20 cellular contexts compared by ENCODE assay signal in genomic region chr2:36318547-36318946, GRCh38. TPM values are rescaled to one million over a fixed set of nuclear protein-coding genes. Genes with fewer than 3 reads are reported as not detected.
DNase-seq lines count a peak whose midpoint lies in the region; ATAC-seq, FAIRE-seq and TF ChIP-seq lines count a peak whose summit lies in the region.
"Had no signal": no experiment of that assay in that cellular context is flagged by ENCODE, and none has a peak within 500 bp of the region (broad histone marks: within the 10 kb centered on the region; RNA-seq: fewer than 3 reads in every experiment).

No MANE protein-coding gene starts in this region.

- no peak overlapping the region for H3K4me3 Mint-ChIP-seq in activated T-helper 17 cell treated with anti-CD3 and anti-CD28 coated beads, Interleukin-2, amount 50 U/mL, for 72 hours
- H3K4me3 Mint-ChIP-seq in natural killer cell treated with Interleukin-12 subunit alpha and Interleukin-12 subunit beta and Interleukin-15 and Interleukin-18, amount 100 ng/mL, for 72 hours, result no peak overlapping the region

- CTCF ChIA-PET in HepG2 (lab: Yijun Ruan, JAX; ENCODE audit: low intra/inter-chr PET ratio, low total read pairs), result interaction anchor here (1.3 kb wide), 1 partner anchor 189 kb away, joined by 4 read pairs; no protein-coding TSS in a partner anchor
- CTCF ChIA-PET in OCI-LY7 (lab: Charles Lee; ENCODE audit: unreplicated experiment), result no interaction called here

- H3K27ac Mint-ChIP-seq in activated T-helper 17 cell treated with anti-CD3 and anti-CD28 coated beads, Interleukin-2, amount 50 U/mL, for 72 hours, result no peak overlapping the region
- H3K27ac Mint-ChIP-seq in natural killer cell treated with Interleukin-12 subunit alpha and Interleukin-12 subunit beta and Interleukin-15 and Interleukin-18, amount 100 ng/mL, for 72 hours, result no peak overlapping the region

- H3K9me3 ChIP-seq in HepG2 (ENCODE audit: low read length) (no peaks in the 10 kb centered on the region), right lobe of liver (no peaks in the 10 kb centered on the region), OCI-LY7 (ENCODE audit: low read length) (no peaks in the 10 kb centered on the region)
- H3K9me3 ChIP-seq: ovary had no signal

- BruUV-seq in HepG2 (replicated peaks; lab: Mats Ljungman, UMichigan) (no TSS peak), OCI-LY7 (replicated peaks; lab: Mats Ljungman, UMichigan) (no TSS peak)

- ATAC-seq in HepG2, result peak; percentile 38; the same call in 1 of the 3 replicates
- no peak for ATAC-seq in right lobe of liver
- ATAC-seq in activated T-helper 17 cell treated with anti-CD3 and anti-CD28 coated beads, Interleukin-2, amount 50 U/mL, for 72 hours (replicated peaks), result no peak
- ATAC-seq in HG03097 (IDR thresholded peaks at IDR 0.05; ENCODE audit: low FRiP score, unreplicated experiment), result no peak
- ATAC-seq in HG03342 (IDR thresholded peaks at IDR 0.05; ENCODE audit: unreplicated experiment), result no peak
- ATAC-seq in natural killer cell treated with Interleukin-12 subunit alpha and Interleukin-12 subunit beta and Interleukin-15 and Interleukin-18, amount 100 ng/mL, for 72 hours, result no peak

- H3K9ac ChIP-seq in HepG2 (ENCODE audit: insufficient read depth, low read depth, low read length), result no peak overlapping the region

- peaks cover 7% of the 10 kb centered on the region for H3K9me3 Mint-ChIP-seq in activated T-helper 17 cell treated with anti-CD3 and anti-CD28 coated beads, Interleukin-2, amount 50 U/mL, for 72 hours
- peaks cover 2% of the 10 kb centered on the region for H3K9me3 Mint-ChIP-seq in natural killer cell treated with Interleukin-12 subunit alpha and Interleukin-12 subunit beta and Interleukin-15 and Interleukin-18, amount 100 ng/mL, for 72 hours

- WGBS in HepG2 (ENCODE audit: low lambda C conversion rate), result 5% methylated on average over 1 of the region's 1 CpG
- WGBS in right lobe of liver (ENCODE audit: insufficient coverage, low coverage, low lambda C conversion rate, missing lambda C conversion rate), result 75% methylated on average over 1 of the region's 1 CpG

- no peak for TF ChIP-seq EP300 in HepG2 (IDR thresholded peaks at IDR 0.05; ENCODE audit: low read depth in 2 of 2, low read length in 2 of 2)
- TF ChIP-seq EP300 in HepG2 (CRISPR knock-in tag; IDR thresholded peaks at IDR 0.05; ENCODE audit: borderline replicate concordance), result no peak

- in situ Hi-C loops in HepG2 (cut with HindIII; ENCODE audit: extremely low pct_ligation_motif_present, low pct_unique_long_range_greater_than_20kb), result no loop called here

- H3K27me3 Mint-ChIP-seq in activated T-helper 17 cell treated with anti-CD3 and anti-CD28 coated beads, Interleukin-2, amount 50 U/mL, for 72 hours, result peaks cover 11% of the 10 kb centered on the region
- H3K27me3 Mint-ChIP-seq in natural killer cell treated with Interleukin-12 subunit alpha and Interleukin-12 subunit beta and Interleukin-15 and Interleukin-18, amount 100 ng/mL, for 72 hours, result peaks cover 0 to 4% of the 10 kb centered on the region in 2 donors

- no peak overlapping the region for H3K4me3 ChIP-seq in HepG2 (replicated peaks in 1 of 3; ENCODE audit: insufficient read depth in 1 of 3, low read depth in 2 of 3, low read length in 3 of 3)
- no peak overlapping the region for H3K4me3 ChIP-seq in right lobe of liver
- no peak overlapping the region for H3K4me3 ChIP-seq in OCI-LY7 (ENCODE audit: low read depth, low read length, poor library complexity, severe bottlenecking)
- H3K4me3 ChIP-seq in epithelial cell of esophagus (ENCODE audit: low read length), result no peak overlapping the region
- H3K4me3 ChIP-seq: esophagus muscularis mucosa, ovary, skin epidermis, tibial nerve had no signal

- POLR2A ChIA-PET in HepG2 (lab: Yijun Ruan, JAX) (no interaction called here), OCI-LY7 (lab: Charles Lee) (no interaction called here)

- H3K27ac ChIP-seq in HepG2 (ENCODE audit: extremely low read length, insufficient read depth, low read length) (no peak overlapping the region), right lobe of liver (no peak overlapping the region), OCI-LY7 (ENCODE audit: low read depth, low read length, poor library complexity, severe bottlenecking) (no peak overlapping the region)
- H3K27ac ChIP-seq: esophagus muscularis mucosa, ovary, RWPE1, skin epidermis, tibial nerve had no signal

- H3K27me3 ChIP-seq in HepG2 (ENCODE audit: control insufficient read depth in 1 of 2, insufficient read depth in 2 of 2, low read length in 2 of 2) (no peaks in the 10 kb centered on the region), right lobe of liver (no peaks in the 10 kb centered on the region)
- H3K27me3 ChIP-seq: esophagus muscularis mucosa, ovary, tibial nerve had no signal

- DNase-seq in HepG2 (ENCODE audit: low spot score) (peak; percentile 25), right lobe of liver (no peak), OCI-LY7 (ENCODE audit: low spot score) (no peak), epithelial cell of esophagus (ENCODE audit: low read depth) (no peak)
- no peak for DNase-seq in natural killer cell treated with Interleukin-12 subunit alpha and Interleukin-12 subunit beta and Interleukin-15 and Interleukin-18, amount 100 ng/mL, for 72 hours (ENCODE audit: low spot score)
- DNase-seq: activated CD4-positive, CD25-positive, alpha-beta regulatory T cell; activated gamma-delta T cell; Calu3; dermis blood vessel endothelial cell; hippocampal formation; NCI-H748 treated with DMSO at 0.1 percent for 48 hours; ovary; stimulated activated CD4-positive, alpha-beta T cell treated with anti-CD3 and anti-CD28 coated beads, Interleukin-4, amount 100 ng/mL, for 4 hours had no signal

- H3K36me3 ChIP-seq in HepG2 (replicated peaks in 1 of 2; ENCODE audit: control insufficient read depth in 1 of 2, insufficient read depth in 2 of 2, low read length in 2 of 2) (no peaks in the 10 kb centered on the region), right lobe of liver (no peaks in the 10 kb centered on the region), OCI-LY7 (ENCODE audit: insufficient read depth, low read length) (no peaks in the 10 kb centered on the region)
- H3K36me3 ChIP-seq: esophagus muscularis mucosa, ovary, tibial nerve had no signal

- no peaks in the 10 kb centered on the region for H3K4me1 Mint-ChIP-seq in activated T-helper 17 cell treated with anti-CD3 and anti-CD28 coated beads, Interleukin-2, amount 50 U/mL, for 72 hours
- peaks cover 0 to 3% of the 10 kb centered on the region in 2 donors for H3K4me1 Mint-ChIP-seq in natural killer cell treated with Interleukin-12 subunit alpha and Interleukin-12 subunit beta and Interleukin-15 and Interleukin-18, amount 100 ng/mL, for 72 hours (ENCODE audit: low read depth in 2 of 2)

- no peak overlapping the region for H2AFZ ChIP-seq in HepG2 (ENCODE audit: low read length)
- no peak overlapping the region for H2AFZ ChIP-seq in OCI-LY7 (ENCODE audit: low read length)

- no peak for TF ChIP-seq POLR2A in HepG2 (IDR thresholded peaks at IDR 0.05; ENCODE audit: insufficient read depth in 1 of 2, low read depth in 2 of 2, low read length in 2 of 2)
- no peak for TF ChIP-seq POLR2A in right lobe of liver (IDR thresholded peaks at IDR 0.05)

- FAIRE-seq in HepG2 (lab: Jason Lieb, UNC), result peak; percentile 52

- H3K4me2 ChIP-seq in HepG2 (ENCODE audit: low read depth, low read length), result no peak overlapping the region
- H3K4me2 ChIP-seq in OCI-LY7 (ENCODE audit: low read length), result no peak overlapping the region

- no peaks in the 10 kb centered on the region for H3K9me2 ChIP-seq in OCI-LY7 (ENCODE audit: insufficient read depth, low read length)

- TF ChIP-seq RAD21 in HepG2 (CRISPR knock-in tag; IDR thresholded peaks at IDR 0.05), result no peak

- H3K4me1 ChIP-seq in HepG2 (ENCODE audit: insufficient read depth, low read length) (peaks cover 7% of the 10 kb centered on the region; the same call in 1 of the 2 replicates), right lobe of liver (no peaks in the 10 kb centered on the region), OCI-LY7 (ENCODE audit: insufficient read depth, low read length, poor library complexity, severe bottlenecking) (no peaks in the 10 kb centered on the region)
- H3K4me1 ChIP-seq: esophagus muscularis mucosa had no signal

- H4K20me1 ChIP-seq in HepG2 (ENCODE audit: insufficient read depth, low read length) (no peaks in the 10 kb centered on the region), OCI-LY7 (ENCODE audit: insufficient read depth, low read length) (no peaks in the 10 kb centered on the region)

- intact Hi-C loops in HepG2 (cut with micrococcal nuclease; ENCODE audit: unreplicated experiment), result no loop called here
- intact Hi-C loops in right lobe of liver (cut with DNase I), result no loop called here
- intact Hi-C loops in OCI-LY7 (cut with micrococcal nuclease; ENCODE audit: unreplicated experiment), result no loop called here

- no peaks in the 10 kb centered on the region for H3K79me2 ChIP-seq in HepG2 (ENCODE audit: insufficient read depth, low read length)
- no peaks in the 10 kb centered on the region for H3K79me2 ChIP-seq in OCI-LY7 (ENCODE audit: insufficient read depth, low read depth, low read length)

- TF ChIP-seq CTCF in HepG2 (CRISPR knock-in tag; IDR thresholded peaks at IDR 0.05) (peak; percentile 32; the same call in 1 of the 2 replicates), right lobe of liver (IDR thresholded peaks at IDR 0.05) (peak in 1 of 4 donors; percentile 5), OCI-LY7 (conservative IDR thresholded peaks at IDR 0.05; ENCODE audit: low read length) (0 out of 2 replicates have a peak, but pooled peaks have one; percentile 38), epithelial cell of esophagus (IDR thresholded peaks at IDR 0.05; ENCODE audit: insufficient read depth, low read depth, low read length, missing control alignments) (peak; percentile 36)

- no peaks in the 10 kb centered on the region for H3K36me3 Mint-ChIP-seq in activated T-helper 17 cell treated with anti-CD3 and anti-CD28 coated beads, Interleukin-2, amount 50 U/mL, for 72 hours (ENCODE audit: low read depth)
- H3K36me3 Mint-ChIP-seq in natural killer cell treated with Interleukin-12 subunit alpha and Interleukin-12 subunit beta and Interleukin-15 and Interleukin-18, amount 100 ng/mL, for 72 hours, result peaks cover 11% of the 10 kb centered on the region

RNA-seq across cellular contexts. Expression of gene CRIM1, which starts 37.0 kb away (rescaled TPM):
- total RNA-seq in HepG2 (2016; rRNA removed; fragmentation: Illumina TruSeq; extraction: Trizol), result 21.5 and 39.1 TPM in 2 replicates
- 87.0 and 95.7 TPM in 2 replicates for total RNA-seq in HepG2 (2016; cell fraction: cytosol; rRNA removed; fragmentation: Illumina TruSeq; extraction: Trizol; ENCODE audit: low read depth)
- 19.5 and 37.7 TPM in 2 replicates for total RNA-seq in HepG2 (2016; cell fraction: insoluble cytoplasmic fraction; rRNA removed; fragmentation: Illumina TruSeq; extraction: Trizol)
- total RNA-seq in HepG2 (2016; cell fraction: membrane; rRNA removed; fragmentation: Illumina TruSeq; extraction: Trizol), result 21.6 and 24.0 TPM in 2 replicates
- 70.5 and 71.4 TPM in 2 replicates for total RNA-seq in HepG2 (2016; cell fraction: nucleus; rRNA removed; fragmentation: Illumina TruSeq; extraction: Trizol)
- 61.6 and 69.9 TPM in 2 replicates for polyA plus RNA-seq in HepG2 (2011; rRNA removed)
- polyA plus RNA-seq in HepG2 (2011; cell fraction: cytosol; rRNA removed), result 47.0 and 57.8 TPM in 2 replicates
- polyA plus RNA-seq in HepG2 (2011; cell fraction: nucleus; rRNA removed), result 59.9 and 71.8 TPM in 2 replicates
- polyA plus RNA-seq in HepG2 (2012), result 47.6 and 59.6 TPM in 2 replicates
- polyA plus RNA-seq in HepG2 (2016; cell fraction: cytosol; fragmentation: Illumina TruSeq; extraction: Trizol; ENCODE audit: low read depth), result 1.1 and 2.4 TPM in 2 replicates
- polyA plus RNA-seq in HepG2 (2016; cell fraction: insoluble cytoplasmic fraction; fragmentation: Illumina TruSeq; extraction: Trizol; ENCODE audit: low read depth), result 14.9 and 16.1 TPM in 2 replicates
- polyA plus RNA-seq in HepG2 (2016; cell fraction: membrane; fragmentation: Illumina TruSeq; extraction: Trizol; ENCODE audit: low read depth), result 3.8 and 5.1 TPM in 2 replicates
- polyA plus RNA-seq in HepG2 (2016; cell fraction: nucleus; fragmentation: Illumina TruSeq; extraction: Trizol; ENCODE audit: insufficient read depth, low read depth), result 36.1 and 38.6 TPM in 2 replicates
- 452 and 516 TPM in 2 replicates for polyA minus RNA-seq in HepG2 (2011; rRNA and poly(A)+ RNA removed; ENCODE audit: low replicate concordance)
- 226 and 235 TPM in 2 replicates for polyA minus RNA-seq in HepG2 (2011; cell fraction: cytosol; rRNA and poly(A)+ RNA removed)
- polyA minus RNA-seq in HepG2 (2011; cell fraction: nucleus; rRNA and poly(A)+ RNA removed), result 306 and 348 TPM in 2 replicates
- total RNA-seq in right lobe of liver, result 10 to 100 TPM in 4 of 6 experiments, 1 to 10 TPM in 2; 4.2 to 30.5 (median 16.7) TPM
- total RNA-seq in OCI-LY7 (2014; rRNA removed; shearing (Covaris generic)), result 24.5 and 37.0 TPM in 2 replicates
- total RNA-seq in OCI-LY7 (2022), result 43.6 and 47.4 TPM in 2 replicates
- 10 to 100 TPM in 1 of 2 donors, 1 to 10 TPM in 1; 2.2 to 15.5 TPM for total RNA-seq in activated T-helper 17 cell treated with anti-CD3 and anti-CD28 coated beads, Interleukin-2, amount 50 U/mL, for 72 hours
- 10 to 100 TPM in 1 of 2 donors, 1 to 10 TPM in 1; 6.6 to 13.6 TPM for total RNA-seq in natural killer cell treated with Interleukin-12 subunit alpha and Interleukin-12 subunit beta and Interleukin-15 and Interleukin-18, amount 100 ng/mL, for 72 hours
